8 cellular contexts compared by ENCODE assay signal in genomic region chr19:51593969-51594773, GRCh38. TPM values are rescaled to one million over a fixed set of nuclear protein-coding genes. Genes with fewer than 3 reads are reported as not detected.
A peak's percentile ranks its signal among the peaks of the same experiment; 100 is the strongest.
DNase-seq lines count a peak whose midpoint lies in the region; ATAC-seq and TF ChIP-seq lines count a peak whose summit lies in the region.

No MANE protein-coding gene starts in this region.

- in situ Hi-C loops in KBM-7 (cut with MboI; ENCODE audit: low pct_unique_long_range_greater_than_20kb, low sequenced_read_pairs): no loop called here

- H3K27ac ChIP-seq in Peyer's patch (peak overlapping the region; percentile 5 to 87 (median 74)), esophagus squamous epithelium (peak overlapping the region; percentile 17 to 70 (median 47)), muscle layer of duodenum (ENCODE audit: low read length) (no peak overlapping the region)

- DNase-seq in DMS114 treated with DMSO at 0.1 percent for 48 hours (lab: John Stamatoyannopoulos, UW; ENCODE audit: unreplicated experiment) (peak; percentile 94), KBM-7 (peak; percentile 94), Peyer's patch (peak; percentile 97 to 99 (median 98)), activated T-helper 1 cell treated with Interleukin-2 at 50 U/mL for 16 hours (ENCODE audit: low read depth) (peak; percentile 93), esophagus squamous epithelium (lab: John Stamatoyannopoulos, UW) (peak; percentile 89)
- DNase-seq in stimulated activated CD8-positive, alpha-beta memory T cell treated with anti-CD3 and anti-CD28 coated beads, Interleukin-7, amount 100 ng/mL, for 24 hours (ENCODE audit: low read depth): peak; percentile 90

- H3K4me1 ChIP-seq in Peyer's patch (peaks cover 0 to 17% (median 4%) of the 10 kb centered on the region in 4 donors), esophagus squamous epithelium (peaks cover 10 to 20% (median 12%) of the 10 kb centered on the region in 3 donors), muscle layer of duodenum (ENCODE audit: control insufficient read depth in 1 of 2, insufficient read depth in 2 of 2, low read length in 2 of 2) (peaks cover 7 to 15% of the 10 kb centered on the region in 2 donors)

- TF ChIP-seq POLR2A in Peyer's patch (IDR thresholded peaks at IDR 0.05) (peak; percentile 17 to 51), esophagus squamous epithelium (IDR thresholded peaks at IDR 0.05) (no peak)

- TF ChIP-seq CTCF in Peyer's patch (IDR thresholded peaks at IDR 0.05) (no peak), esophagus squamous epithelium (IDR thresholded peaks at IDR 0.05) (peak in 1 of 6 experiments; percentile 52)

- H3K36me3 ChIP-seq in Peyer's patch (peaks cover 0 to 3% (median 0%) of the 10 kb centered on the region in 3 donors), esophagus squamous epithelium (no peaks in the 10 kb centered on the region), muscle layer of duodenum (ENCODE audit: control insufficient read depth in 1 of 2, insufficient read depth in 2 of 2, low read length in 2 of 2) (no peaks in the 10 kb centered on the region)

- intact Hi-C loops in esophagus squamous epithelium (cut with DNase I): no loop called here

- 0% methylated on average over 3 to 51 of the region's 61 CpGs for WGBS in esophagus squamous epithelium, 2 donors

- H3K9me3 ChIP-seq in Peyer's patch (no peaks in the 10 kb centered on the region), esophagus squamous epithelium (no peaks in the 10 kb centered on the region), muscle layer of duodenum (ENCODE audit: control insufficient read depth in 1 of 2, low read length in 2 of 2) (no peaks in the 10 kb centered on the region)

- H3K27me3 ChIP-seq in Peyer's patch: no peaks in the 10 kb centered on the region
- peaks cover 0 to 15% (median 0%) of the 10 kb centered on the region in 4 donors for H3K27me3 ChIP-seq in esophagus squamous epithelium
- H3K27me3 ChIP-seq in muscle layer of duodenum (ENCODE audit: low read depth, low read length): no peaks in the 10 kb centered on the region

- peak; percentile 96 for ATAC-seq in GM21723 (IDR thresholded peaks at IDR 0.05; ENCODE audit: unreplicated experiment)

- H3K4me3 ChIP-seq in Peyer's patch (peak overlapping the region; percentile 43 to 73 (median 63)), esophagus squamous epithelium (peak overlapping the region; percentile 42 to 80 (median 68)), muscle layer of duodenum (ENCODE audit: low read depth in 1 of 2, low read length in 2 of 2) (peak overlapping the region; percentile 85 to 91)

RNA-seq across cellular contexts. Expression of gene ZNF175, which starts 23.1 kb away (rescaled TPM):
- total RNA-seq in Peyer's patch (10 to 100 TPM; 11.9 to 27.2 (median 16.0) TPM), esophagus squamous epithelium (1 to 10 TPM; 2.5 to 5.7 (median 2.9) TPM)

RNA-seq across cellular contexts. Expression of gene SIGLEC5, which starts 36.0 kb away (rescaled TPM):
- total RNA-seq in Peyer's patch: 1 to 10 TPM in 1 of 4 donors, under 1 TPM in 1, not detected in 2; 0.57 to 9.1 TPM
- under 1 TPM in 1 of 4 donors, not detected in 3; 0.94 TPM for total RNA-seq in esophagus squamous epithelium

RNA-seq across cellular contexts. Expression of gene SIGLEC14, which starts 52.5 kb away (rescaled TPM):
- total RNA-seq in Peyer's patch (10 to 100 TPM in 1 of 4 donors, under 1 TPM in 1, not detected in 2; 0.95 to 12.4 TPM), esophagus squamous epithelium (1 to 10 TPM in 1 of 4 donors, under 1 TPM in 1, not detected in 2; 0.97 to 2.9 TPM)

Comparison
In these comparisons a context has a peak if more than half of its experiments do, and no peak if none do; other contexts are left out.
1. POLR2A ChIP-seq: peak in Peyer's patch (2 of 2); none in esophagus squamous epithelium (0 of 4).
2. Peak in every context shown above with its lines, with median percentiles within 50 percentile points of each other: DNase-seq and H3K4me3 ChIP-seq.